2 cellular contexts compared by ENCODE assay signal in the genomic region with DNA sequence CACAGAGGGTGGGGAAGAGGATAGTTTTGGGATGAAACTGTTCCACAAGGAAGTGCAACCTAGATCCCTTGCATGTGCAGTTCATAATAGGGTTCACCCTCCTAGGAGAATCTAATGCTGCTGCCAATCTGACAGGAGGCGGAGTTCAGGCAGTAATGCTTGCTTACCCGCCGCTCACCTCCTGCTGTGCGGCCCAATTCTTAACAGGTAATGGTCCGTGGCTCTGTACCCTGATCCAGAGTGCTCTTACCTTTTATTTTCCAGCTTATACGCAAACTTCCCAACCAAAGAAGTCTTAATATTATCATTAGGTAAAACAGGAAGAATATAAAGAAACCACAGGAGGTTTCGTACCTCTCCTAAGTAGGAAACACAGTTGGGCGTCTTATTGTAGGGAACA.
TF ChIP-seq lines count a peak whose summit lies in the region.

No MANE protein-coding gene starts in this region.

TF ChIP-seq in GM23338, 12 proteins besides CTCF, POLR2A, EP300 and RAD21:
- TF ChIP-seq CREB1 (CRISPR knock-in tag; IDR thresholded peaks at IDR 0.05; ENCODE audit: low read depth) = no peak
- no peak for TF ChIP-seq JUNB (IDR thresholded peaks at IDR 0.05; ENCODE audit: unreplicated experiment)
- TF ChIP-seq, protein P1, sequence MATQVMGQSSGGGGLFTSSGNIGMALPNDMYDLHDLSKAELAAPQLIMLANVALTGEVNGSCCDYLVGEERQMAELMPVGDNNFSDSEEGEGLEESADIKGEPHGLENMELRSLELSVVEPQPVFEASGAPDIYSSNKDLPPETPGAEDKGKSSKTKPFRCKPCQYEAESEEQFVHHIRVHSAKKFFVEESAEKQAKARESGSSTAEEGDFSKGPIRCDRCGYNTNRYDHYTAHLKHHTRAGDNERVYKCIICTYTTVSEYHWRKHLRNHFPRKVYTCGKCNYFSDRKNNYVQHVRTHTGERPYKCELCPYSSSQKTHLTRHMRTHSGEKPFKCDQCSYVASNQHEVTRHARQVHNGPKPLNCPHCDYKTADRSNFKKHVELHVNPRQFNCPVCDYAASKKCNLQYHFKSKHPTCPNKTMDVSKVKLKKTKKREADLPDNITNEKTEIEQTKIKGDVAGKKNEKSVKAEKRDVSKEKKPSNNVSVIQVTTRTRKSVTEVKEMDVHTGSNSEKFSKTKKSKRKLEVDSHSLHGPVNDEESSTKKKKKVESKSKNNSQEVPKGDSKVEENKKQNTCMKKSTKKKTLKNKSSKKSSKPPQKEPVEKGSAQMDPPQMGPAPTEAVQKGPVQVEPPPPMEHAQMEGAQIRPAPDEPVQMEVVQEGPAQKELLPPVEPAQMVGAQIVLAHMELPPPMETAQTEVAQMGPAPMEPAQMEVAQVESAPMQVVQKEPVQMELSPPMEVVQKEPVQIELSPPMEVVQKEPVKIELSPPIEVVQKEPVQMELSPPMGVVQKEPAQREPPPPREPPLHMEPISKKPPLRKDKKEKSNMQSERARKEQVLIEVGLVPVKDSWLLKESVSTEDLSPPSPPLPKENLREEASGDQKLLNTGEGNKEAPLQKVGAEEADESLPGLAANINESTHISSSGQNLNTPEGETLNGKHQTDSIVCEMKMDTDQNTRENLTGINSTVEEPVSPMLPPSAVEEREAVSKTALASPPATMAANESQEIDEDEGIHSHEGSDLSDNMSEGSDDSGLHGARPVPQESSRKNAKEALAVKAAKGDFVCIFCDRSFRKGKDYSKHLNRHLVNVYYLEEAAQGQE (IDR thresholded peaks at IDR 0.05; ENCODE audit: unreplicated experiment) = no peak
- no peak for TF ChIP-seq EZH2 (IDR thresholded peaks at IDR 0.05; ENCODE audit: low read depth, unreplicated experiment)
- no peak for TF ChIP-seq STAT1 (IDR thresholded peaks at IDR 0.05; ENCODE audit: unreplicated experiment)
- TF ChIP-seq, protein P2, sequence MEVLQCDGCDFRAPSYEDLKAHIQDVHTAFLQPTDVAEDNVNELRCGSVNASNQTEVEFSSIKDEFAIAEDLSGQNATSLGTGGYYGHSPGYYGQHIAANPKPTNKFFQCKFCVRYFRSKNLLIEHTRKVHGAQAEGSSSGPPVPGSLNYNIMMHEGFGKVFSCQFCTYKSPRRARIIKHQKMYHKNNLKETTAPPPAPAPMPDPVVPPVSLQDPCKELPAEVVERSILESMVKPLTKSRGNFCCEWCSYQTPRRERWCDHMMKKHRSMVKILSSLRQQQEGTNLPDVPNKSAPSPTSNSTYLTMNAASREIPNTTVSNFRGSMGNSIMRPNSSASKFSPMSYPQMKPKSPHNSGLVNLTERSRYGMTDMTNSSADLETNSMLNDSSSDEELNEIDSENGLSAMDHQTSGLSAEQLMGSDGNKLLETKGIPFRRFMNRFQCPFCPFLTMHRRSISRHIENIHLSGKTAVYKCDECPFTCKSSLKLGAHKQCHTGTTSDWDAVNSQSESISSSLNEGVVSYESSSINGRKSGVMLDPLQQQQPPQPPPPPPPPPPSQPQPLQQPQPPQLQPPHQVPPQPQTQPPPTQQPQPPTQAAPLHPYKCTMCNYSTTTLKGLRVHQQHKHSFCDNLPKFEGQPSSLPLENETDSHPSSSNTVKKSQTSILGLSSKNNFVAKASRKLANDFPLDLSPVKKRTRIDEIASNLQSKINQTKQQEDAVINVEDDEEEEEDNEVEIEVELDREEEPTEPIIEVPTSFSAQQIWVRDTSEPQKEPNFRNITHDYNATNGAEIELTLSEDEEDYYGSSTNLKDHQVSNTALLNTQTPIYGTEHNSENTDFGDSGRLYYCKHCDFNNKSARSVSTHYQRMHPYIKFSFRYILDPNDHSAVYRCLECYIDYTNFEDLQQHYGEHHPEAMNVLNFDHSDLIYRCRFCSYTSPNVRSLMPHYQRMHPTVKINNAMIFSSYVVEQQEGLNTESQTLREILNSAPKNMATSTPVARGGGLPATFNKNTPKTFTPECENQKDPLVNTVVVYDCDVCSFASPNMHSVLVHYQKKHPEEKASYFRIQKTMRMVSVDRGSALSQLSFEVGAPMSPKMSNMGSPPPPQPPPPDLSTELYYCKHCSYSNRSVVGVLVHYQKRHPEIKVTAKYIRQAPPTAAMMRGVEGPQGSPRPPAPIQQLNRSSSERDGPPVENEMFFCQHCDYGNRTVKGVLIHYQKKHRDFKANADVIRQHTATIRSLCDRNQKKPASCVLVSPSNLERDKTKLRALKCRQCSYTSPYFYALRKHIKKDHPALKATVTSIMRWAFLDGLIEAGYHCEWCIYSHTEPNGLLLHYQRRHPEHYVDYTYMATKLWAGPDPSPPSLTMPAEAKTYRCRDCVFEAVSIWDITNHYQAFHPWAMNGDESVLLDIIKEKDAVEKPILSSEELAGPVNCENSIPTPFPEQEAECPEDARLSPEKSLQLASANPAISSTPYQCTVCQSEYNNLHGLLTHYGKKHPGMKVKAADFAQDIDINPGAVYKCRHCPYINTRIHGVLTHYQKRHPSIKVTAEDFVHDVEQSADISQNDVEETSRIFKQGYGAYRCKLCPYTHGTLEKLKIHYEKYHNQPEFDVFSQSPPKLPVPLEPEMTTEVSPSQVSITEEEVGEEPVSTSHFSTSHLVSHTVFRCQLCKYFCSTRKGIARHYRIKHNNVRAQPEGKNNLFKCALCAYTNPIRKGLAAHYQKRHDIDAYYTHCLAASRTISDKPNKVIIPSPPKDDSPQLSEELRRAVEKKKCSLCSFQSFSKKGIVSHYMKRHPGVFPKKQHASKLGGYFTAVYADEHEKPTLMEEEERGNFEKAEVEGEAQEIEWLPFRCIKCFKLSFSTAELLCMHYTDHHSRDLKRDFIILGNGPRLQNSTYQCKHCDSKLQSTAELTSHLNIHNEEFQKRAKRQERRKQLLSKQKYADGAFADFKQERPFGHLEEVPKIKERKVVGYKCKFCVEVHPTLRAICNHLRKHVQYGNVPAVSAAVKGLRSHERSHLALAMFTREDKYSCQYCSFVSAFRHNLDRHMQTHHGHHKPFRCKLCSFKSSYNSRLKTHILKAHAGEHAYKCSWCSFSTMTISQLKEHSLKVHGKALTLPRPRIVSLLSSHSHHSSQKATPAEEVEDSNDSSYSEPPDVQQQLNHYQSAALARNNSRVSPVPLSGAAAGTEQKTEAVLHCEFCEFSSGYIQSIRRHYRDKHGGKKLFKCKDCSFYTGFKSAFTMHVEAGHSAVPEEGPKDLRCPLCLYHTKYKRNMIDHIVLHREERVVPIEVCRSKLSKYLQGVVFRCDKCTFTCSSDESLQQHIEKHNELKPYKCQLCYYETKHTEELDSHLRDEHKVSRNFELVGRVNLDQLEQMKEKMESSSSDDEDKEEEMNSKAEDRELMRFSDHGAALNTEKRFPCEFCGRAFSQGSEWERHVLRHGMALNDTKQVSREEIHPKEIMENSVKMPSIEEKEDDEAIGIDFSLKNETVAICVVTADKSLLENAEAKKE (CRISPR knock-in tag; IDR thresholded peaks at IDR 0.05) = no peak
- no peak for TF ChIP-seq EZH2phosphoT487 (IDR thresholded peaks at IDR 0.05; ENCODE audit: unreplicated experiment)
- no peak for TF ChIP-seq POLR2AphosphoS5 (IDR thresholded peaks at IDR 0.05; ENCODE audit: low read depth)
- TF ChIP-seq NANOG (IDR thresholded peaks at IDR 0.05; ENCODE audit: borderline replicate concordance) = no peak

TF ChIP-seq in GM12878, 131 proteins besides CTCF, POLR2A, EP300 and RAD21:
- TF ChIP-seq, protein P3, sequence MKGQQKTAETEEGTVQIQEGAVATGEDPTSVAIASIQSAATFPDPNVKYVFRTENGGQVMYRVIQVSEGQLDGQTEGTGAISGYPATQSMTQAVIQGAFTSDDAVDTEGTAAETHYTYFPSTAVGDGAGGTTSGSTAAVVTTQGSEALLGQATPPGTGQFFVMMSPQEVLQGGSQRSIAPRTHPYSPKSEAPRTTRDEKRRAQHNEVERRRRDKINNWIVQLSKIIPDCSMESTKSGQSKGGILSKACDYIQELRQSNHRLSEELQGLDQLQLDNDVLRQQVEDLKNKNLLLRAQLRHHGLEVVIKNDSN (IDR thresholded peaks at IDR 0.05; ENCODE audit: borderline replicate concordance, extremely low read length, insufficient read depth, low read depth, low read length) = no peak
- no peak for TF ChIP-seq CHD2 (IDR thresholded peaks at IDR 0.05; ENCODE audit: borderline replicate concordance, low read depth, low read length)
- TF ChIP-seq, protein P4, sequence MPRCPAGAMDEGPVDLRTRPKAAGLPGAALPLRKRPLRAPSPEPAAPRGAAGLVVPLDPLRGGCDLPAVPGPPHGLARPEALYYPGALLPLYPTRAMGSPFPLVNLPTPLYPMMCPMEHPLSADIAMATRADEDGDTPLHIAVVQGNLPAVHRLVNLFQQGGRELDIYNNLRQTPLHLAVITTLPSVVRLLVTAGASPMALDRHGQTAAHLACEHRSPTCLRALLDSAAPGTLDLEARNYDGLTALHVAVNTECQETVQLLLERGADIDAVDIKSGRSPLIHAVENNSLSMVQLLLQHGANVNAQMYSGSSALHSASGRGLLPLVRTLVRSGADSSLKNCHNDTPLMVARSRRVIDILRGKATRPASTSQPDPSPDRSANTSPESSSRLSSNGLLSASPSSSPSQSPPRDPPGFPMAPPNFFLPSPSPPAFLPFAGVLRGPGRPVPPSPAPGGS (IDR thresholded peaks at IDR 0.05; ENCODE audit: borderline replicate concordance, insufficient read depth, low read depth, low read length, poor library complexity, severe bottlenecking) = no peak
- TF ChIP-seq FOS (IDR thresholded peaks at IDR 0.05; ENCODE audit: borderline replicate concordance, extremely low read depth, insufficient read length) = no peak
- TF ChIP-seq HDAC2 (IDR thresholded peaks at IDR 0.05) = no peak
- no peak for TF ChIP-seq MTA3 (IDR thresholded peaks at IDR 0.05; ENCODE audit: borderline replicate concordance, low read length)
- no peak for TF ChIP-seq SREBF2 (IDR thresholded peaks at IDR 0.05; ENCODE audit: low read length)
- TF ChIP-seq, protein P5, sequence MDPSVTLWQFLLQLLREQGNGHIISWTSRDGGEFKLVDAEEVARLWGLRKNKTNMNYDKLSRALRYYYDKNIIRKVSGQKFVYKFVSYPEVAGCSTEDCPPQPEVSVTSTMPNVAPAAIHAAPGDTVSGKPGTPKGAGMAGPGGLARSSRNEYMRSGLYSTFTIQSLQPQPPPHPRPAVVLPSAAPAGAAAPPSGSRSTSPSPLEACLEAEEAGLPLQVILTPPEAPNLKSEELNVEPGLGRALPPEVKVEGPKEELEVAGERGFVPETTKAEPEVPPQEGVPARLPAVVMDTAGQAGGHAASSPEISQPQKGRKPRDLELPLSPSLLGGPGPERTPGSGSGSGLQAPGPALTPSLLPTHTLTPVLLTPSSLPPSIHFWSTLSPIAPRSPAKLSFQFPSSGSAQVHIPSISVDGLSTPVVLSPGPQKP (IDR thresholded peaks at IDR 0.05; ENCODE audit: low read depth, low read length) = no peak
- TF ChIP-seq NBN (IDR thresholded peaks at IDR 0.05) = no peak
- TF ChIP-seq DPF2 (IDR thresholded peaks at IDR 0.05) = no peak
- TF ChIP-seq SIX5 (IDR thresholded peaks at IDR 0.05; ENCODE audit: low read depth, low read length, severe bottlenecking) = no peak
- TF ChIP-seq, protein P6, sequence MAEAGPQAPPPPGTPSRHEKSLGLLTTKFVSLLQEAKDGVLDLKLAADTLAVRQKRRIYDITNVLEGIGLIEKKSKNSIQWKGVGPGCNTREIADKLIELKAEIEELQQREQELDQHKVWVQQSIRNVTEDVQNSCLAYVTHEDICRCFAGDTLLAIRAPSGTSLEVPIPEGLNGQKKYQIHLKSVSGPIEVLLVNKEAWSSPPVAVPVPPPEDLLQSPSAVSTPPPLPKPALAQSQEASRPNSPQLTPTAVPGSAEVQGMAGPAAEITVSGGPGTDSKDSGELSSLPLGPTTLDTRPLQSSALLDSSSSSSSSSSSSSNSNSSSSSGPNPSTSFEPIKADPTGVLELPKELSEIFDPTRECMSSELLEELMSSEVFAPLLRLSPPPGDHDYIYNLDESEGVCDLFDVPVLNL (IDR thresholded peaks at IDR 0.05; ENCODE audit: low read depth, low read length) = no peak
- TF ChIP-seq NFIC (IDR thresholded peaks at IDR 0.05; ENCODE audit: low read depth, low read length) = no peak
